In the genomic region with DNA sequence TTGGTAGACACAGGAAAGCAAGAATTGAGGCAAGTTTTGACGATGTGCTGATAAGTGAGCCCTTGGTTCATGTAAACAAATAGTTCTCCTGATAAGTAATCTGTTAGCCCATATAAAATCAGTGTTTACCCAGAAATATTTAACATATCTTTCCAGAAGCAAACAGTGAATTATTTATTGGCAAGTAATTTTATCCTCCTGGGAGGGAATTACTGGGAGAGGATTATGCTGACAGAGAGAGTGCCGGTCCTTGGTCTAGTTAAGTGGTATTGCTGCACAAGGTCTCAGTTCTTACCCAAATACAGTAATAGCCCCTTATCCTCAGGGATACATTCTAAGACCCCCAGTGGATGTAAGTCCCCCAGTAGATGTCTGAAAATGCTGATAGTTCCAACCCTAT, we compare ENCODE assay signal across 18 cellular contexts.
DNase-seq lines count a peak whose midpoint lies in the region; FAIRE-seq and TF ChIP-seq lines count a peak whose summit lies in the region.
"Had no signal": no experiment of that assay in that cellular context is flagged by ENCODE, and none has a peak within 500 bp of the region (broad histone marks: within the 10 kb centered on the region; RNA-seq: fewer than 3 reads in every experiment).

No MANE protein-coding gene starts in this region.

- H3K9me1 ChIP-seq in keratinocyte (ENCODE audit: control insufficient read depth, extremely low read depth, insufficient read depth, low read length): no peaks in the 10 kb centered on the region

- FAIRE-seq in D721Med (lab: Jason Lieb, UNC): peak; percentile 72
- peak; percentile 68 for FAIRE-seq in keratinocyte (lab: Jason Lieb, UNC)
- FAIRE-seq: A204.1, GM12878 had no signal

- H3K79me2 ChIP-seq in keratinocyte (ENCODE audit: control insufficient read depth, insufficient read depth, low read length): no peaks in the 10 kb centered on the region

- no peak for DNase-seq in D721Med (ENCODE audit: insufficient read length, low spot score)
- no peak for DNase-seq in keratinocyte (ENCODE audit: low read depth, low spot score)
- no peak for DNase-seq in GF-D8 (lab: John Stamatoyannopoulos, UW)
- no peak for DNase-seq in NAMALWA (ENCODE audit: low spot score)
- DNase-seq: ACHN; BE2C; C1 segment of cervical spinal cord; CD4-positive, CD25-positive, alpha-beta regulatory T cell; CD8-positive, alpha-beta memory T cell; COR-L47; DMS153; DMS79 treated with DMSO at 0.1 percent for 48 hours; GM23248; HCEC 1CT had no signal

- peaks cover 40% of the 10 kb centered on the region for H3K4me1 ChIP-seq in keratinocyte (ENCODE audit: control insufficient read depth, extremely low read depth, insufficient read depth, low read length)
- H3K4me1 ChIP-seq: BE2C had no signal

- H2AFZ ChIP-seq in keratinocyte (ENCODE audit: control insufficient read depth, low read length): no peak overlapping the region
- H2AFZ ChIP-seq: GM23248 had no signal

- H3K4me2 ChIP-seq in keratinocyte (ENCODE audit: control insufficient read depth, extremely low read depth, insufficient read depth, low read depth, low read length): peak overlapping the region; percentile 62

- H3K27me3 ChIP-seq in keratinocyte (ENCODE audit: control insufficient read depth, extremely low read depth, insufficient read depth, low read length): no peaks in the 10 kb centered on the region
- H3K27me3 ChIP-seq: BE2C had no signal

- no peak for TF ChIP-seq CTCF in 22Rv1 (IDR thresholded peaks at IDR 0.05)
- no peak for TF ChIP-seq CTCF in D721Med (IDR thresholded peaks at IDR 0.05; ENCODE audit: insufficient read depth, missing control alignments)
- TF ChIP-seq CTCF in VCaP (conservative IDR thresholded peaks at IDR 0.05): no peak
- TF ChIP-seq CTCF in keratinocyte (optimal IDR thresholded peaks at IDR 0.05 in 1 of 3, IDR thresholded peaks at IDR 0.05 in 1 of 3, conservative IDR thresholded peaks at IDR 0.05 in 1 of 3; ENCODE audit: extremely low read depth in 1 of 3, insufficient read depth in 2 of 3, low read length in 3 of 3): no peak

- H3K9ac ChIP-seq in keratinocyte (ENCODE audit: control insufficient read depth, extremely low read depth, insufficient read depth, low read length): no peak overlapping the region
- H3K9ac ChIP-seq: GM23248 had no signal

- no peaks in the 10 kb centered on the region for H3K36me3 ChIP-seq in keratinocyte (ENCODE audit: control insufficient read depth in 2 of 2, extremely low read depth in 1 of 2, insufficient read depth in 2 of 2, low read length in 2 of 2)
- H3K36me3 ChIP-seq: BE2C had no signal

- H3K27ac ChIP-seq in 22Rv1 (peak overlapping the region; percentile 94), VCaP (peak overlapping the region; percentile 62; the same call in 1 of the 2 replicates), keratinocyte (ENCODE audit: control insufficient read depth, insufficient read depth, low read length) (peak overlapping the region; percentile 61)
- H3K27ac ChIP-seq: GM23248 had no signal

- H3K4me3 ChIP-seq in keratinocyte (ENCODE audit: control insufficient read depth in 2 of 3, extremely low read depth in 1 of 3, insufficient read depth in 2 of 3, low read depth in 1 of 3, low read length in 3 of 3): no peak overlapping the region
- H3K4me3 ChIP-seq: GM12878, GM23248 had no signal

- dilution Hi-C loops in keratinocyte (cut with MboI; ENCODE audit: extremely low pct_ligation_motif_present, low sequenced_read_pairs): no loop called here

- H3K9me3 ChIP-seq in keratinocyte (ENCODE audit: control insufficient read depth, low read depth, low read length): no peaks in the 10 kb centered on the region
- H3K9me3 ChIP-seq: BE2C had no signal

- H4K20me1 ChIP-seq in keratinocyte (ENCODE audit: control insufficient read depth, extremely low read depth, insufficient read depth, low read length): no peaks in the 10 kb centered on the region
